ENCODE assay signal across 26 cellular contexts in genomic region chr2:2663401-2664036, GRCh38.
DNase-seq lines count a peak whose midpoint lies in the region; ATAC-seq and TF ChIP-seq lines count a peak whose summit lies in the region.
"Had no signal": no experiment of that assay in that cellular context is flagged by ENCODE, and none has a peak within 500 bp of the region (broad histone marks: within the 10 kb centered on the region; RNA-seq: fewer than 3 reads in every experiment).

No MANE protein-coding gene starts in this region.

- ATAC-seq in GM18907 (IDR thresholded peaks at IDR 0.05; ENCODE audit: unreplicated experiment) (no peak), HG03432 (IDR thresholded peaks at IDR 0.05; ENCODE audit: unreplicated experiment) (no peak)
- ATAC-seq: activated CD4-positive, CD25-positive, alpha-beta regulatory T cell treated with anti-CD3 and anti-CD28 coated beads, Interleukin-2, amount 50 U/mL, for 24 hours; right cardiac atrium; Right ventricle myocardium inferior had no signal

- H3K4me3 Mint-ChIP-seq in nephron progenitor cell: no peak overlapping the region
- no peak overlapping the region for H3K4me3 Mint-ChIP-seq in activated CD4-positive, alpha-beta T cell treated with anti-CD3 and anti-CD28 coated beads, Interleukin-2, amount 10 ng/mL, durations not matched to agents 24 days and 14 days
- H3K4me3 Mint-ChIP-seq: activated T-cell treated with anti-CD3 and anti-CD28 coated beads, Interleukin-2, amount 50 U/mL, for 24 hours had no signal

- no peak overlapping the region for H3K4me3 ChIP-seq in MG63
- H3K4me3 ChIP-seq in astrocyte of the spinal cord (ENCODE audit: low read depth, low read length): no peak overlapping the region
- H3K4me3 ChIP-seq: hepatocyte, K562, lower lobe of right lung, upper lobe of left lung had no signal

- peaks cover 60% of the 10 kb centered on the region for H3K4me1 Mint-ChIP-seq in nephron progenitor cell
- H3K4me1 Mint-ChIP-seq in activated CD4-positive, alpha-beta T cell treated with anti-CD3 and anti-CD28 coated beads, Interleukin-2, amount 10 ng/mL, durations not matched to agents 24 days and 14 days: no peaks in the 10 kb centered on the region

- DNase-seq in A172 (ENCODE audit: low spot score): peak; percentile 69
- peak; percentile 80 for DNase-seq in MG63
- peak; percentile 43 for DNase-seq in astrocyte of the spinal cord (ENCODE audit: low read depth, low spot score)
- no peak for DNase-seq in nephron progenitor cell
- DNase-seq in activated CD4-positive, alpha-beta T cell treated with anti-CD3 and anti-CD28 coated beads, Interleukin-2, amount 10 ng/mL, durations not matched to agents 24 days and 14 days: no peak
- no peak for DNase-seq in NCI-H1694 treated with DMSO at 0.1 percent for 48 hours (lab: John Stamatoyannopoulos, UW)
- DNase-seq: activated CD8-positive, alpha-beta memory T cell treated with anti-CD3 and anti-CD28 coated beads for 24 hours; activated naive CD4-positive, alpha-beta T cell; activated T-cell treated with anti-CD3 and anti-CD28 coated beads, Interleukin-2, amount 50 U/mL, for 24 hours; amniotic stem cell; BE2C; cerebellar nuclear complex; DMS79 treated with DMSO at 0.1 percent for 48 hours; lower lobe of right lung; NCI-H1694; nucleus accumbens; right cardiac atrium; T1000 had no signal

- in situ Hi-C loops in astrocyte of the spinal cord (cut with HindIII; ENCODE audit: low sequenced_read_pairs): no loop called here

- intact Hi-C loops in activated CD4-positive, alpha-beta T cell treated with anti-CD3 and anti-CD28 coated beads, Interleukin-2, amount 10 ng/mL, durations not matched to agents 24 days and 14 days (cut with micrococcal nuclease): no loop called here

- no peaks in the 10 kb centered on the region for H3K27me3 ChIP-seq in MG63
- H3K27me3 ChIP-seq: BE2C, foreskin keratinocyte, hepatocyte, upper lobe of left lung had no signal

- TF ChIP-seq CTCF in astrocyte of the spinal cord (IDR thresholded peaks at IDR 0.05; ENCODE audit: low read depth, low read length) (no peak), nephron progenitor cell (IDR thresholded peaks at IDR 0.05) (no peak)

- H3K36me3 ChIP-seq in MG63: no peaks in the 10 kb centered on the region
- H3K36me3 ChIP-seq: BE2C, lower lobe of right lung, upper lobe of left lung had no signal

- peak overlapping the region; percentile 26 for H3K27ac Mint-ChIP-seq in nephron progenitor cell
- H3K27ac Mint-ChIP-seq in activated CD4-positive, alpha-beta T cell treated with anti-CD3 and anti-CD28 coated beads, Interleukin-2, amount 10 ng/mL, durations not matched to agents 24 days and 14 days: no peak overlapping the region
- H3K27ac Mint-ChIP-seq: activated T-cell treated with anti-CD3 and anti-CD28 coated beads, Interleukin-2, amount 50 U/mL, for 24 hours had no signal

- peaks cover 4% of the 10 kb centered on the region for H3K36me3 Mint-ChIP-seq in nephron progenitor cell (ENCODE audit: low read depth)
- H3K36me3 Mint-ChIP-seq in activated CD4-positive, alpha-beta T cell treated with anti-CD3 and anti-CD28 coated beads, Interleukin-2, amount 10 ng/mL, durations not matched to agents 24 days and 14 days (ENCODE audit: low read depth): no peaks in the 10 kb centered on the region

- no peaks in the 10 kb centered on the region; the same call in 1 of the 2 replicates for H3K9me3 ChIP-seq in MG63
- H3K9me3 ChIP-seq: BE2C, lower lobe of right lung, upper lobe of left lung had no signal

- H3K9me3 Mint-ChIP-seq in nephron progenitor cell: peaks cover 20% of the 10 kb centered on the region
- H3K9me3 Mint-ChIP-seq in activated CD4-positive, alpha-beta T cell treated with anti-CD3 and anti-CD28 coated beads, Interleukin-2, amount 10 ng/mL, durations not matched to agents 24 days and 14 days: peaks cover under 1% of the 10 kb centered on the region

- H3K27me3 Mint-ChIP-seq in nephron progenitor cell (ENCODE audit: low read depth, poor library complexity): peaks cover 14% of the 10 kb centered on the region
- H3K27me3 Mint-ChIP-seq in activated CD4-positive, alpha-beta T cell treated with anti-CD3 and anti-CD28 coated beads, Interleukin-2, amount 10 ng/mL, durations not matched to agents 24 days and 14 days: no peaks in the 10 kb centered on the region
- H3K27me3 Mint-ChIP-seq: activated T-cell treated with anti-CD3 and anti-CD28 coated beads, Interleukin-2, amount 50 U/mL, for 24 hours had no signal

Comparison
In these comparisons a context has a peak if more than half of its experiments do, and no peak if none do; other contexts are left out.
1. DNase-seq: peak in A172 (single experiment), MG63 (single experiment) and astrocyte of the spinal cord (single experiment); none in nephron progenitor cell (single experiment), activated CD4-positive, alpha-beta T cell treated with anti-CD3 and anti-CD28 coated beads, Interleukin-2, amount 10 ng/mL, durations not matched to agents 24 days and 14 days (single experiment) and NCI-H1694 treated with DMSO at 0.1 percent for 48 hours (single experiment).